15 cellular contexts compared by ENCODE assay signal in the genomic region with DNA sequence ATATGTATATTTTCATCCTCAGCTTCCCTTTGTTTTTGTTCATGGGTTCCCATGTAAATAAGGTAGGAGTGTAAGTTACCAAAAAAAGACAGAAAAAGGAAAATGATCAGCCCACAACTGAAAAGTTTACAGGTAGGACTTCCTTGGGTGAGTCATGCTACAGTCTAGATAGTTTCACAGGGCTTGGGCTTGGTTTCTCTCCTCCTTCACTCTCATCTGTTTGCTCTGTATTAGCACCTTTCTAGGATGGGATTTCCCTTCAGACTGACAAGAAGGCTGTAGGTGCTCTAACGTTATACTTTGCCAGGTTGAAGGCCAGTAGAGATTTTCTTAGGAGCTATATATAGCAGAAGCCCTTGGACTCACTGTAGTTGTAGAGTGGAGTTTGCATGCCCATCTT. TPM values are rescaled to one million over a fixed set of nuclear protein-coding genes. Genes with fewer than 3 reads are reported as not detected.
A peak's percentile ranks its signal among the peaks of the same experiment; 100 is the strongest.
DNase-seq lines count a peak whose midpoint lies in the region; ATAC-seq and TF ChIP-seq lines count a peak whose summit lies in the region.
"Had no signal": no experiment of that assay in that cellular context is flagged by ENCODE, and none has a peak within 500 bp of the region (broad histone marks: within the 10 kb centered on the region; RNA-seq: fewer than 3 reads in every experiment).

No MANE protein-coding gene starts in this region.

- H2AFZ ChIP-seq in osteoblast (ENCODE audit: low read length), result no peak overlapping the region

- no peaks in the 10 kb centered on the region for H3K27me3 ChIP-seq in osteoblast (ENCODE audit: insufficient read depth, low read length)

- H3K27ac Mint-ChIP-seq in activated CD8-positive, alpha-beta T cell treated with anti-CD3 and anti-CD28 coated beads for 36 hours, result no peak overlapping the region
- H3K27ac Mint-ChIP-seq in activated CD8-positive, alpha-beta T cell treated with anti-CD3 and anti-CD28 coated beads, Interleukin-2, amount 10 ng/mL, durations not matched to agents 7 days and 5 days, result no peak overlapping the region
- H3K27ac Mint-ChIP-seq in type B pancreatic cell, result peak overlapping the region; percentile 56
- H3K27ac Mint-ChIP-seq: nephron had no signal

- peak; percentile 77 for ATAC-seq in activated CD8-positive, alpha-beta T cell treated with anti-CD3 and anti-CD28 coated beads for 36 hours
- ATAC-seq in activated CD8-positive, alpha-beta T cell treated with anti-CD3 and anti-CD28 coated beads, Interleukin-2, amount 10 ng/mL, durations not matched to agents 7 days and 5 days, result no peak
- ATAC-seq in GM21825 (IDR thresholded peaks at IDR 0.05; ENCODE audit: unreplicated experiment) (peak; percentile 81), HG03378 (IDR thresholded peaks at IDR 0.05; ENCODE audit: unreplicated experiment) (peak; percentile 82)

- H3K27me3 Mint-ChIP-seq in activated CD8-positive, alpha-beta T cell treated with anti-CD3 and anti-CD28 coated beads for 36 hours, result no peaks in the 10 kb centered on the region
- H3K27me3 Mint-ChIP-seq in activated CD8-positive, alpha-beta T cell treated with anti-CD3 and anti-CD28 coated beads, Interleukin-2, amount 10 ng/mL, durations not matched to agents 7 days and 5 days (ENCODE audit: low read depth), result no peaks in the 10 kb centered on the region
- no peaks in the 10 kb centered on the region for H3K27me3 Mint-ChIP-seq in type B pancreatic cell

- H3K9me3 ChIP-seq in osteoblast (ENCODE audit: low read depth, low read length), result no peaks in the 10 kb centered on the region

- no peak for TF ChIP-seq CTCF in activated CD8-positive, alpha-beta T cell treated with anti-CD3 and anti-CD28 coated beads for 36 hours (IDR thresholded peaks at IDR 0.05)
- TF ChIP-seq CTCF in type B pancreatic cell (conservative IDR thresholded peaks at IDR 0.05) (no peak), osteoblast (IDR thresholded peaks at IDR 0.05; ENCODE audit: extremely low read depth, low read depth, low read length) (no peak)

- H3K79me2 ChIP-seq in osteoblast (ENCODE audit: insufficient read depth, low read length), result no peaks in the 10 kb centered on the region

- peaks cover 5% of the 10 kb centered on the region for H3K4me1 Mint-ChIP-seq in activated CD8-positive, alpha-beta T cell treated with anti-CD3 and anti-CD28 coated beads for 36 hours (ENCODE audit: low read depth)
- H3K4me1 Mint-ChIP-seq in activated CD8-positive, alpha-beta T cell treated with anti-CD3 and anti-CD28 coated beads, Interleukin-2, amount 10 ng/mL, durations not matched to agents 7 days and 5 days (ENCODE audit: low read depth), result no peaks in the 10 kb centered on the region
- H3K4me1 Mint-ChIP-seq in type B pancreatic cell (ENCODE audit: unreplicated experiment), result no peaks in the 10 kb centered on the region

- H3K4me1 ChIP-seq in osteoblast (ENCODE audit: insufficient read depth, low read length), result peaks cover 10% of the 10 kb centered on the region

- no peak overlapping the region for H3K4me3 ChIP-seq in osteoblast (ENCODE audit: insufficient read depth, low read length)
- H3K4me3 ChIP-seq: smooth muscle cell had no signal

- H3K36me3 ChIP-seq in osteoblast (ENCODE audit: insufficient read depth, low read length), result peaks cover 9% of the 10 kb centered on the region

- H3K36me3 Mint-ChIP-seq in activated CD8-positive, alpha-beta T cell treated with anti-CD3 and anti-CD28 coated beads for 36 hours (ENCODE audit: low read depth), result no peaks in the 10 kb centered on the region
- H3K36me3 Mint-ChIP-seq in activated CD8-positive, alpha-beta T cell treated with anti-CD3 and anti-CD28 coated beads, Interleukin-2, amount 10 ng/mL, durations not matched to agents 7 days and 5 days (ENCODE audit: low read depth), result no peaks in the 10 kb centered on the region
- peaks cover 5% of the 10 kb centered on the region for H3K36me3 Mint-ChIP-seq in type B pancreatic cell

- POLR2A ChIA-PET in activated CD8-positive, alpha-beta T cell treated with anti-CD3 and anti-CD28 coated beads for 36 hours (lab: Charles Lee), result no interaction called here
- POLR2A ChIA-PET in activated CD8-positive, alpha-beta T cell treated with anti-CD3 and anti-CD28 coated beads, Interleukin-2, amount 10 ng/mL, durations not matched to agents 7 days and 5 days (lab: Charles Lee), result no interaction called here

- no peak overlapping the region for H3K4me3 Mint-ChIP-seq in activated CD8-positive, alpha-beta T cell treated with anti-CD3 and anti-CD28 coated beads for 36 hours
- H3K4me3 Mint-ChIP-seq in activated CD8-positive, alpha-beta T cell treated with anti-CD3 and anti-CD28 coated beads, Interleukin-2, amount 10 ng/mL, durations not matched to agents 7 days and 5 days, result no peak overlapping the region
- H3K4me3 Mint-ChIP-seq in type B pancreatic cell, result no peak overlapping the region
- H3K4me3 Mint-ChIP-seq: nephron had no signal

- DNase-seq in activated CD8-positive, alpha-beta T cell treated with anti-CD3 and anti-CD28 coated beads for 36 hours, result no peak
- DNase-seq in activated CD8-positive, alpha-beta T cell treated with anti-CD3 and anti-CD28 coated beads, Interleukin-2, amount 10 ng/mL, durations not matched to agents 7 days and 5 days, result no peak
- DNase-seq in type B pancreatic cell (ENCODE audit: extremely low spot score, unreplicated experiment) (no peak), NCI-H510A (lab: John Stamatoyannopoulos, UW) (no peak), mucosa of gallbladder (ENCODE audit: low spot score) (no peak), osteoblast (ENCODE audit: insufficient read length, low spot score, missing footprints) (no peak)
- DNase-seq: activated CD4-positive, alpha-beta T cell treated with anti-CD3 and anti-CD28 coated beads for 48 hours; activated naive CD4-positive, alpha-beta T cell; NK-92 treated with Interleukin-12 subunit alpha and Interleukin-12 subunit beta, amount 100 ng/mL, for 24 hours; stimulated activated CD8-positive, alpha-beta memory T cell treated with anti-CD3 and anti-CD28 coated beads, Interleukin-4, amount 100 ng/mL, for 48 hours; SW 1271 had no signal

- no peaks in the 10 kb centered on the region for H3K9me3 Mint-ChIP-seq in activated CD8-positive, alpha-beta T cell treated with anti-CD3 and anti-CD28 coated beads for 36 hours
- H3K9me3 Mint-ChIP-seq in activated CD8-positive, alpha-beta T cell treated with anti-CD3 and anti-CD28 coated beads, Interleukin-2, amount 10 ng/mL, durations not matched to agents 7 days and 5 days (ENCODE audit: insufficient read depth), result no peaks in the 10 kb centered on the region
- H3K9me3 Mint-ChIP-seq in type B pancreatic cell, result no peaks in the 10 kb centered on the region
- H3K9me3 Mint-ChIP-seq: nephron had no signal

- intact Hi-C loops in activated CD8-positive, alpha-beta T cell treated with anti-CD3 and anti-CD28 coated beads for 36 hours (cut with micrococcal nuclease), result no loop called here

- no peaks in the 10 kb centered on the region for H4K20me1 ChIP-seq in osteoblast (ENCODE audit: insufficient read depth, low read length)

- no peak overlapping the region for H3K4me2 ChIP-seq in osteoblast (ENCODE audit: insufficient read depth, low read length)
- H3K4me2 ChIP-seq: smooth muscle cell had no signal

- CTCF ChIA-PET in activated CD8-positive, alpha-beta T cell treated with anti-CD3 and anti-CD28 coated beads for 36 hours (lab: Charles Lee), result no interaction called here
- CTCF ChIA-PET in activated CD8-positive, alpha-beta T cell treated with anti-CD3 and anti-CD28 coated beads, Interleukin-2, amount 10 ng/mL, durations not matched to agents 7 days and 5 days (lab: Charles Lee), result no interaction called here

- no peak overlapping the region for H3K27ac ChIP-seq in osteoblast (ENCODE audit: low read depth, low read length)

RNA-seq across cellular contexts. Expression of a gene that starts 57.9 kb away (rescaled TPM):
- total RNA-seq in activated CD8-positive, alpha-beta T cell treated with anti-CD3 and anti-CD28 coated beads for 36 hours, result under 1 TPM; 0.31 to 0.83 TPM
- under 1 TPM; 0.18 to 0.29 TPM for total RNA-seq in activated CD8-positive, alpha-beta T cell treated with anti-CD3 and anti-CD28 coated beads, Interleukin-2, amount 10 ng/mL, durations not matched to agents 7 days and 5 days
- total RNA-seq in type B pancreatic cell (ENCODE audit: low replicate concordance) (7.4 and 21.2 TPM in 2 replicates), mucosa of gallbladder (6.6 TPM), osteoblast (40.5 and 46.9 TPM in 2 replicates)
